In genomic region chr19:55005684-55006488, GRCh38 we compare ENCODE assay signal across 9 cellular contexts. TPM values are rescaled to one million over a fixed set of nuclear protein-coding genes. Genes with fewer than 3 reads are reported as not detected.
DNase-seq lines count a peak whose midpoint lies in the region; ATAC-seq and TF ChIP-seq lines count a peak whose summit lies in the region.
"Had no signal": no experiment of that assay in that cellular context is flagged by ENCODE, and none has a peak within 500 bp of the region (broad histone marks: within the 10 kb centered on the region; RNA-seq: fewer than 3 reads in every experiment).

No MANE protein-coding gene starts in this region.

- H2AFZ ChIP-seq in osteoblast (ENCODE audit: low read length): peak overlapping the region; percentile 50

- ATAC-seq in HG02981 (IDR thresholded peaks at IDR 0.05; ENCODE audit: unreplicated experiment) (peak; percentile 83), upper lobe of left lung (ENCODE audit: low FRiP score in 2 of 2) (peak; percentile 40 to 63), GM21619 (IDR thresholded peaks at IDR 0.05; ENCODE audit: unreplicated experiment) (no peak)

- H3K27me3 ChIP-seq in DOHH2 (ENCODE audit: control insufficient read depth, low read length): peaks cover 7% of the 10 kb centered on the region
- peaks cover 0 to 38% (median 0%) of the 10 kb centered on the region in 4 donors for H3K27me3 ChIP-seq in esophagus muscularis mucosa
- H3K27me3 ChIP-seq in osteoblast (ENCODE audit: insufficient read depth, low read length): no peaks in the 10 kb centered on the region
- H3K27me3 ChIP-seq in upper lobe of left lung: no peaks in the 10 kb centered on the region

- H3K4me1 ChIP-seq in DOHH2 (ENCODE audit: control insufficient read depth, low read length): peaks cover 9% of the 10 kb centered on the region
- H3K4me1 ChIP-seq in esophagus muscularis mucosa: peaks cover 0 to 8% (median 7%) of the 10 kb centered on the region in 4 donors
- no peaks in the 10 kb centered on the region for H3K4me1 ChIP-seq in osteoblast (ENCODE audit: insufficient read depth, low read length)
- peaks cover 0 to 9% (median 0%) of the 10 kb centered on the region in 4 donors for H3K4me1 ChIP-seq in upper lobe of left lung

- no peak for TF ChIP-seq POLR2A in esophagus muscularis mucosa (IDR thresholded peaks at IDR 0.05; ENCODE audit: low read depth)
- peak in 2 of 4 donors; percentile 43 to 77 for TF ChIP-seq POLR2A in upper lobe of left lung (IDR thresholded peaks at IDR 0.05)

- DNase-seq in NOMO-1 (lab: John Stamatoyannopoulos, UW; ENCODE audit: unreplicated experiment in 2 of 2) (peak; percentile 72 to 97), esophagus muscularis mucosa (ENCODE audit: extremely low spot score) (no peak), osteoblast (ENCODE audit: insufficient read length, low spot score, missing footprints) (no peak), upper lobe of left lung (no peak)
- DNase-seq in activated CD8-positive, alpha-beta memory T cell treated with anti-CD3 and anti-CD28 coated beads for 48 hours (ENCODE audit: low read depth in 2 of 3, low spot score in 2 of 3): peak; percentile 12 to 17 (median 14)
- DNase-seq: IMR-90 had no signal

- H3K9me2 ChIP-seq in DOHH2 (replicated peaks; ENCODE audit: control insufficient read depth, low read length): no peaks in the 10 kb centered on the region

- H3K79me2 ChIP-seq in DOHH2 (ENCODE audit: control insufficient read depth, low read length) (peaks cover 25% of the 10 kb centered on the region), osteoblast (ENCODE audit: insufficient read depth, low read length) (no peaks in the 10 kb centered on the region)

- TF ChIP-seq EP300 in esophagus muscularis mucosa (IDR thresholded peaks at IDR 0.05) (no peak), upper lobe of left lung (IDR thresholded peaks at IDR 0.05) (peak in 1 of 4 donors; percentile 47)

- H3K36me3 ChIP-seq in DOHH2 (ENCODE audit: control insufficient read depth, low read length) (no peaks in the 10 kb centered on the region), esophagus muscularis mucosa (no peaks in the 10 kb centered on the region), osteoblast (ENCODE audit: insufficient read depth, low read length) (no peaks in the 10 kb centered on the region), upper lobe of left lung (no peaks in the 10 kb centered on the region)

- 49% methylated on average over 10 of the region's 10 CpGs for WGBS in esophagus muscularis mucosa
- WGBS in upper lobe of left lung, 2 donors: 45 to 47% methylated on average over 10 of the region's 10 CpGs

- H3K4me2 ChIP-seq in DOHH2 (ENCODE audit: low read length) (peak overlapping the region; percentile 57), osteoblast (ENCODE audit: insufficient read depth, low read length) (no peak overlapping the region)

- H4K20me1 ChIP-seq in DOHH2 (ENCODE audit: control insufficient read depth, insufficient read depth, low read depth, low read length) (no peaks in the 10 kb centered on the region), osteoblast (ENCODE audit: insufficient read depth, low read length) (no peaks in the 10 kb centered on the region)

- no peaks in the 10 kb centered on the region for H3F3A ChIP-seq in DOHH2 (ENCODE audit: control insufficient read depth, insufficient read depth)

- peak overlapping the region; percentile 88 for H3K4me3 ChIP-seq in DOHH2 (ENCODE audit: low read length)
- peak overlapping the region; percentile 24 to 49 (median 44) for H3K4me3 ChIP-seq in esophagus muscularis mucosa
- peak overlapping the region; percentile 58 for H3K4me3 ChIP-seq in osteoblast (ENCODE audit: insufficient read depth, low read length)
- peak overlapping the region in 3 of 4 donors; percentile 31 to 49 (median 47) for H3K4me3 ChIP-seq in upper lobe of left lung

- H3K27ac ChIP-seq in DOHH2 (ENCODE audit: low read depth, low read length) (peak overlapping the region; percentile 62), esophagus muscularis mucosa (replicated peaks in 1 of 4) (no peak overlapping the region), osteoblast (ENCODE audit: low read depth, low read length) (no peak overlapping the region), upper lobe of left lung (peak overlapping the region in 2 of 4 donors; percentile 40 to 43)

- intact Hi-C loops in esophagus muscularis mucosa (cut with DNase I): no loop called here

- TF ChIP-seq CTCF in DOHH2 (IDR thresholded peaks at IDR 0.05; ENCODE audit: low read depth, low read length, poor library complexity, severe bottlenecking): no peak
- TF ChIP-seq CTCF in esophagus muscularis mucosa (IDR thresholded peaks at IDR 0.05): no peak
- no peak for TF ChIP-seq CTCF in osteoblast (IDR thresholded peaks at IDR 0.05; ENCODE audit: extremely low read depth, low read depth, low read length)
- no peak for TF ChIP-seq CTCF in upper lobe of left lung (IDR thresholded peaks at IDR 0.05)

- H3K9me3 ChIP-seq in DOHH2 (ENCODE audit: control insufficient read depth, insufficient read depth, low read length): peaks cover 17% of the 10 kb centered on the region
- peaks cover 0 to 4% (median 0%) of the 10 kb centered on the region in 4 donors for H3K9me3 ChIP-seq in esophagus muscularis mucosa
- H3K9me3 ChIP-seq in osteoblast (ENCODE audit: low read depth, low read length): peaks cover 2% of the 10 kb centered on the region
- H3K9me3 ChIP-seq in upper lobe of left lung: peaks cover 0 to 17% (median 4%) of the 10 kb centered on the region in 4 donors

RNA-seq across cellular contexts. Expression of gene GP6, which starts 32.2 kb away (rescaled TPM):
- under 1 TPM in 2 of 4 donors, not detected in 2; 0.13 to 0.29 TPM for total RNA-seq in esophagus muscularis mucosa
- not detected in 2 replicates for total RNA-seq in osteoblast
- 1 to 10 TPM in 2 of 6 donors, under 1 TPM in 3, not detected in 1; 0.26 to 6.3 (median 0.98) TPM for total RNA-seq in upper lobe of left lung
- total RNA-seq: IMR-90 had no signal

RNA-seq across cellular contexts. Expression of gene NLRP2, which starts 39.7 kb away (rescaled TPM):
- total RNA-seq in esophagus muscularis mucosa: under 1 TPM in 2 of 4 donors, not detected in 2; 0.42 to 0.50 TPM
- total RNA-seq in osteoblast: 0.36 and 3.2 TPM in 2 replicates
- total RNA-seq in upper lobe of left lung: 10 to 100 TPM; 10.8 to 23.5 (median 18.8) TPM
- total RNA-seq: IMR-90 had no signal

RNA-seq across cellular contexts. Expression of gene RDH13, which starts 57.1 kb away (rescaled TPM):
- total RNA-seq in esophagus muscularis mucosa (10 to 100 TPM; 11.1 to 16.4 (median 12.3) TPM), osteoblast (9.7 and 12.7 TPM in 2 replicates), upper lobe of left lung (10 to 100 TPM; 24.0 to 72.3 (median 28.1) TPM)

RNA-seq across cellular contexts. Expression of gene NLRP7, which starts 58.6 kb away (rescaled TPM):
- not detected for total RNA-seq in esophagus muscularis mucosa
- total RNA-seq in osteoblast: not detected in 2 replicates
- total RNA-seq in upper lobe of left lung: under 1 TPM in 1 of 6 donors, not detected in 5; 0.07 TPM
- total RNA-seq: IMR-90 had no signal

Comparison
In these comparisons a context has a peak if more than half of its experiments do, and no peak if none do; other contexts are left out.
1. DNase-seq: peak in NOMO-1 (2 of 2) and activated CD8-positive, alpha-beta memory T cell treated with anti-CD3 and anti-CD28 coated beads for 48 hours (3 of 3); none in esophagus muscularis mucosa (single experiment), osteoblast (single experiment) and upper lobe of left lung (0 of 2).
2. Peak in every context shown above with its lines, with median percentiles within 50 percentile points of each other: H3K4me3 ChIP-seq.